Comparison of ENCODE assay signal across 1 cellular context in genomic region chr15:23039151-23039916, GRCh38.
TF ChIP-seq lines count a peak whose summit lies in the region.

TSS of gene TUBGCP5 (minus strand) at chr15:23039569. CDS start at chr15:23039543, 26 bp downstream.

TF ChIP-seq in HepG2, 621 proteins besides CTCF, POLR2A, EP300 and RAD21 (continued from another document and continues in another):
- TF ChIP-seq HMGXB4 (CRISPR knock-in tag; IDR thresholded peaks at IDR 0.05; ENCODE audit: borderline replicate concordance in 1 of 2, low read depth in 1 of 2) (peak; percentile 61 to 64; a peak in 3 of 4 replicates), ATM (IDR thresholded peaks at IDR 0.05; ENCODE audit: borderline replicate concordance) (no peak), TFDP1 (CRISPR knock-in tag; IDR thresholded peaks at IDR 0.05; ENCODE audit: borderline replicate concordance) (peak; percentile 95), FOXA1 (IDR thresholded peaks at IDR 0.05) (no peak), FOXA1 (CRISPR knock-in tag; IDR thresholded peaks at IDR 0.05) (no peak), ATAD3A (CRISPR knock-in tag; IDR thresholded peaks at IDR 0.05) (no peak), NFIB (CRISPR knock-in tag; IDR thresholded peaks at IDR 0.05; ENCODE audit: borderline replicate concordance) (no peak), STAT5B (CRISPR knock-in tag; IDR thresholded peaks at IDR 0.05) (no peak), KMT2B (CRISPR knock-in tag; IDR thresholded peaks at IDR 0.05) (peak; percentile 80), ZNF891 (CRISPR knock-in tag; IDR thresholded peaks at IDR 0.05) (peak; percentile 61; the same call in 1 of the 2 replicates), ELF1 (CRISPR knock-in tag; IDR thresholded peaks at IDR 0.05) (peak; percentile 57), ZNF816 (CRISPR knock-in tag; IDR thresholded peaks at IDR 0.05; ENCODE audit: borderline replicate concordance) (peak; percentile 73; the same call in 1 of the 2 replicates), ZNF552 (CRISPR knock-in tag; IDR thresholded peaks at IDR 0.05; ENCODE audit: borderline replicate concordance) (no peak), ARID2 (CRISPR knock-in tag; IDR thresholded peaks at IDR 0.05; ENCODE audit: borderline replicate concordance) (no peak), GPBP1L1 (CRISPR knock-in tag; IDR thresholded peaks at IDR 0.05) (no peak), GMEB2 (CRISPR knock-in tag; IDR thresholded peaks at IDR 0.05; ENCODE audit: low read depth) (no peak), ZFP37 (CRISPR knock-in tag; IDR thresholded peaks at IDR 0.05; ENCODE audit: borderline replicate concordance) (no peak), TBX2 (CRISPR knock-in tag; IDR thresholded peaks at IDR 0.05; ENCODE audit: borderline replicate concordance) (peak; percentile 66; the same call in 1 of the 2 replicates), TFDP2 (CRISPR knock-in tag; IDR thresholded peaks at IDR 0.05) (peak; percentile 95), ERF (CRISPR knock-in tag; IDR thresholded peaks at IDR 0.05) (peak; percentile 91), ZNF10 (CRISPR knock-in tag; IDR thresholded peaks at IDR 0.05; ENCODE audit: borderline replicate concordance, low read depth) (no peak), ZNF557 (CRISPR knock-in tag; IDR thresholded peaks at IDR 0.05) (no peak), ZNF512B (CRISPR knock-in tag; IDR thresholded peaks at IDR 0.05; ENCODE audit: borderline replicate concordance) (no peak), SALL1 (CRISPR knock-in tag; IDR thresholded peaks at IDR 0.05) (peak; percentile 61; the same call in 1 of the 2 replicates), KDM2A (CRISPR knock-in tag; IDR thresholded peaks at IDR 0.05; ENCODE audit: borderline replicate concordance, low read depth) (peak; percentile 91), ZBTB7A (CRISPR knock-in tag; IDR thresholded peaks at IDR 0.05) (no peak), MXD1 (CRISPR knock-in tag; IDR thresholded peaks at IDR 0.05) (peak; percentile 75; the same call in 1 of the 2 replicates), ZNF605 (CRISPR knock-in tag; IDR thresholded peaks at IDR 0.05) (no peak), AGO2 (optimal IDR thresholded peaks at IDR 0.05; ENCODE audit: low read depth, low read length) (peak; percentile 52), ZSCAN22 (CRISPR knock-in tag; IDR thresholded peaks at IDR 0.05) (no peak), CSRNP2 (CRISPR knock-in tag; conservative IDR thresholded peaks at IDR 0.05; ENCODE audit: low read depth) (0 out of 2 replicates have a peak, but pooled peaks have one; percentile 61), KLF15 (CRISPR knock-in tag; IDR thresholded peaks at IDR 0.05; ENCODE audit: borderline replicate concordance) (no peak), ZNF713 (CRISPR knock-in tag; IDR thresholded peaks at IDR 0.05) (no peak), SP4 (CRISPR knock-in tag; IDR thresholded peaks at IDR 0.05) (peak; percentile 37; the same call in 1 of the 2 replicates), ZFP82 (CRISPR knock-in tag; IDR thresholded peaks at IDR 0.05; ENCODE audit: borderline replicate concordance) (no peak), ZBTB1 (CRISPR knock-in tag; IDR thresholded peaks at IDR 0.05; ENCODE audit: borderline replicate concordance) (no peak), AGO1 (IDR thresholded peaks at IDR 0.05; ENCODE audit: low read depth, low read length, poor library complexity, severe bottlenecking) (no peak), ZNF572 (CRISPR knock-in tag; IDR thresholded peaks at IDR 0.05) (no peak), MZF1 (CRISPR knock-in tag; IDR thresholded peaks at IDR 0.05; ENCODE audit: borderline replicate concordance) (no peak), TFAP4 (IDR thresholded peaks at IDR 0.05; ENCODE audit: borderline replicate concordance, low read depth) (0 out of 2 replicates have a peak, but pooled peaks have one; percentile 18), JARID2 (CRISPR knock-in tag; IDR thresholded peaks at IDR 0.05; ENCODE audit: insufficient replicate concordance) (peak; percentile 59), POGK (CRISPR knock-in tag; conservative IDR thresholded peaks at IDR 0.05) (peak; percentile 74; the same call in 1 of the 2 replicates), ZNF550 (CRISPR knock-in tag; IDR thresholded peaks at IDR 0.05; ENCODE audit: borderline replicate concordance) (no peak), SAP130 (CRISPR knock-in tag; IDR thresholded peaks at IDR 0.05; ENCODE audit: low read depth) (peak; percentile 71; the same call in 1 of the 2 replicates), ZBTB21 (CRISPR knock-in tag; IDR thresholded peaks at IDR 0.05) (no peak), HOXA7 (CRISPR knock-in tag; IDR thresholded peaks at IDR 0.05) (peak; percentile 29; the same call in 1 of the 2 replicates), NFE2L1 (CRISPR knock-in tag; IDR thresholded peaks at IDR 0.05; ENCODE audit: borderline replicate concordance) (no peak), CEBPB (IDR thresholded peaks at IDR 0.05; ENCODE audit: borderline replicate concordance, low read depth, low read length) (no peak), ZNF253 (CRISPR knock-in tag; IDR thresholded peaks at IDR 0.05; ENCODE audit: borderline replicate concordance) (no peak), NFE2L2 (IDR thresholded peaks at IDR 0.05; ENCODE audit: low read length) (no peak), ZNF615 (CRISPR knock-in tag; IDR thresholded peaks at IDR 0.05; ENCODE audit: borderline replicate concordance) (no peak), ZNF644 (CRISPR knock-in tag; IDR thresholded peaks at IDR 0.05; ENCODE audit: low read depth) (no peak), ZNF326 (CRISPR knock-in tag; IDR thresholded peaks at IDR 0.05; ENCODE audit: borderline replicate concordance) (no peak), BCL6 (CRISPR knock-in tag; IDR thresholded peaks at IDR 0.05) (no peak; the same call in 1 of the 2 replicates), POGZ (CRISPR knock-in tag; IDR thresholded peaks at IDR 0.05) (peak; percentile 92), FLYWCH1 (CRISPR knock-in tag; IDR thresholded peaks at IDR 0.05) (no peak)
